Comparison of ENCODE assay signal across 8 cellular contexts in genomic region chr17:46265972-46266655, GRCh38. TPM values are rescaled to one million over a fixed set of nuclear protein-coding genes. Genes with fewer than 3 reads are reported as not detected.
DNase-seq lines count a peak whose midpoint lies in the region; ATAC-seq and TF ChIP-seq lines count a peak whose summit lies in the region.
"Not testable (repeated sequence)": the region's sequence is repeated elsewhere in the genome, so short reads cannot be mapped to it uniquely, and the experiment has no call there.

No MANE protein-coding gene starts in this region.

- POLR2A ChIA-PET in RWPE1 (lab: Yijun Ruan, JAX; ENCODE audit: low non-redundant PET) = interaction anchor here (0.6 kb wide), 1 partner anchor 83 kb away, joined by 5 read pairs; no protein-coding TSS in a partner anchor

- H3K23ac ChIP-seq in trophoblast cell (ENCODE audit: low read length) = not testable (repeated sequence)

- peak overlapping the region; percentile 38 for H3K18ac ChIP-seq in trophoblast cell (ENCODE audit: low read length)

- peak; percentile 82 for DNase-seq in EH (ENCODE audit: low read depth)
- peak; percentile 5 for DNase-seq in RWPE1 (ENCODE audit: low spot score)
- DNase-seq in esophagus muscularis mucosa (ENCODE audit: extremely low spot score) = not testable (repeated sequence)
- DNase-seq in trophoblast cell = peak; percentile 12 to 58
- peak in 1 of 2 donors; percentile 60 for DNase-seq in upper lobe of left lung

- peak overlapping the region; percentile 66 to 83 (median 72) for H3K4me3 ChIP-seq in esophagus muscularis mucosa
- peak overlapping the region; percentile 76 for H3K4me3 ChIP-seq in trophoblast cell (ENCODE audit: low read depth, low read length)
- H3K4me3 ChIP-seq in upper lobe of left lung = peak overlapping the region; percentile 22 to 79 (median 73)

- peak overlapping the region; percentile 36 for H4K12ac ChIP-seq in trophoblast cell (ENCODE audit: low read depth, low read length)

- peak overlapping the region; percentile 25 for H3K14ac ChIP-seq in trophoblast cell (ENCODE audit: low read length)

- peak overlapping the region; percentile 45 for H4K8ac ChIP-seq in trophoblast cell (ENCODE audit: low read depth, low read length)

- intact Hi-C loops in esophagus muscularis mucosa (cut with DNase I) = not testable (repeated sequence)

- WGBS in adipose tissue, 3 donors = 16 to 32% (median 21%) methylated on average over 23 to 24 of the region's 24 CpGs
- 20% methylated on average over 24 of the region's 24 CpGs for WGBS in esophagus muscularis mucosa
- WGBS in trophoblast cell (ENCODE audit: extremely low coverage, insufficient coverage, insufficient read length) = no CpG with 5 or more reads among the region's 24 CpGs
- 26 to 27% methylated on average over 20 to 24 of the region's 24 CpGs for WGBS in upper lobe of left lung, 2 donors

- H3K79me2 ChIP-seq in trophoblast cell (ENCODE audit: control insufficient read depth, insufficient read depth, low read length, poor library complexity) = not testable (repeated sequence)

- peak overlapping the region; percentile 22 for H4K91ac ChIP-seq in trophoblast cell (ENCODE audit: low read depth, low read length)

- not testable (repeated sequence) for H3K36me3 ChIP-seq in esophagus muscularis mucosa; trophoblast cell (ENCODE audit: control insufficient read depth in 1 of 2, insufficient read depth in 2 of 2, low read length in 2 of 2); upper lobe of left lung

- H3K27ac ChIP-seq in RWPE1 = peak overlapping the region; percentile 93
- H3K27ac ChIP-seq in adipose tissue (ENCODE audit: low read depth, low read length) = peak overlapping the region; percentile 55
- H3K27ac ChIP-seq in esophagus muscularis mucosa (replicated peaks in 1 of 4) = peak overlapping the region; percentile 86 to 95 (median 94)
- peak overlapping the region; percentile 91 for H3K27ac ChIP-seq in layer of hippocampus (ENCODE audit: low read depth, low read length)
- H3K27ac ChIP-seq in trophoblast cell (ENCODE audit: low read depth, low read length) = not testable (repeated sequence)
- peak overlapping the region; percentile 80 to 94 (median 88) for H3K27ac ChIP-seq in upper lobe of left lung

- H3K4ac ChIP-seq in trophoblast cell (ENCODE audit: low read depth, low read length) = not testable (repeated sequence)

- TF ChIP-seq CTCF in RWPE1 (conservative IDR thresholded peaks at IDR 0.05; ENCODE audit: low read depth); esophagus muscularis mucosa (IDR thresholded peaks at IDR 0.05); upper lobe of left lung (IDR thresholded peaks at IDR 0.05): not testable (repeated sequence)

- peak overlapping the region; percentile 62 for H2AFZ ChIP-seq in trophoblast cell (ENCODE audit: insufficient read depth, low read length, poor library complexity)

- ATAC-seq in HG02571 (IDR thresholded peaks at IDR 0.05; ENCODE audit: unreplicated experiment) (peak; percentile 9), upper lobe of left lung (ENCODE audit: low FRiP score in 2 of 2) (peak in 1 of 2 donors; percentile 5)

- H2BK120ac ChIP-seq in trophoblast cell (ENCODE audit: insufficient read depth, low read length, poor library complexity) = not testable (repeated sequence)

- H3K79me1 ChIP-seq in trophoblast cell (ENCODE audit: low read length) = not testable (repeated sequence)

- CTCF ChIA-PET in RWPE1 (lab: Yijun Ruan, JAX) = interaction anchor here (1.0 kb wide), 1 partner anchor 73 kb away, joined by 4 read pairs; the partner anchor contains the start of gene KANSL1

- H3K4me1 ChIP-seq in esophagus muscularis mucosa (peaks cover 0 to 17% (median 15%) of the 10 kb centered on the region in 4 donors), trophoblast cell (ENCODE audit: control insufficient read depth in 1 of 2, insufficient read depth in 2 of 2, low read length in 2 of 2) (peaks cover 10 to 19% of the 10 kb centered on the region in 2 experiments), upper lobe of left lung (peaks cover 4 to 15% (median 6%) of the 10 kb centered on the region in 4 donors)

- H3K9me3 ChIP-seq in esophagus muscularis mucosa; trophoblast cell (ENCODE audit: insufficient read depth, low read depth, low read length); upper lobe of left lung: not testable (repeated sequence)

- not testable (repeated sequence) for H2BK12ac ChIP-seq in trophoblast cell (ENCODE audit: low read length)

- not testable (repeated sequence) for TF ChIP-seq POLR2A in esophagus muscularis mucosa (IDR thresholded peaks at IDR 0.05; ENCODE audit: low read depth); upper lobe of left lung (IDR thresholded peaks at IDR 0.05)

- H3K27me3 ChIP-seq in esophagus muscularis mucosa; layer of hippocampus (ENCODE audit: control insufficient read depth, insufficient read depth, low read length); trophoblast cell (ENCODE audit: insufficient read depth, low read length); upper lobe of left lung: not testable (repeated sequence)

- TF ChIP-seq EP300 in esophagus muscularis mucosa (IDR thresholded peaks at IDR 0.05); upper lobe of left lung (IDR thresholded peaks at IDR 0.05): not testable (repeated sequence)

- not testable (repeated sequence) for H2AK5ac ChIP-seq in trophoblast cell (ENCODE audit: low read length)

- peak overlapping the region; percentile 59 for H3K9ac ChIP-seq in trophoblast cell (ENCODE audit: low read length)

- H2BK5ac ChIP-seq in trophoblast cell (ENCODE audit: low read depth, low read length, poor library complexity) = not testable (repeated sequence)

- peak overlapping the region; percentile 98 for H3K4me2 ChIP-seq in trophoblast cell (ENCODE audit: low read length)

RNA-seq across cellular contexts. Expression of gene LRRC37A, which starts 28.8 kb away (rescaled TPM):
- polyA plus RNA-seq in adipose tissue = under 1 TPM; 0.30 to 0.90 (median 0.51) TPM
- total RNA-seq in esophagus muscularis mucosa = 1 to 10 TPM in 3 of 4 donors, under 1 TPM in 1; 0.83 to 4.2 (median 1.2) TPM
- polyA plus RNA-seq in trophoblast cell (2013) = 1.1 TPM in 2 replicates
- total RNA-seq in upper lobe of left lung = 10 to 100 TPM in 1 of 6 donors, 1 to 10 TPM in 5; 1.6 to 14.7 (median 2.7) TPM
